Comparison of ENCODE assay signal across 17 cellular contexts in the genomic region with DNA sequence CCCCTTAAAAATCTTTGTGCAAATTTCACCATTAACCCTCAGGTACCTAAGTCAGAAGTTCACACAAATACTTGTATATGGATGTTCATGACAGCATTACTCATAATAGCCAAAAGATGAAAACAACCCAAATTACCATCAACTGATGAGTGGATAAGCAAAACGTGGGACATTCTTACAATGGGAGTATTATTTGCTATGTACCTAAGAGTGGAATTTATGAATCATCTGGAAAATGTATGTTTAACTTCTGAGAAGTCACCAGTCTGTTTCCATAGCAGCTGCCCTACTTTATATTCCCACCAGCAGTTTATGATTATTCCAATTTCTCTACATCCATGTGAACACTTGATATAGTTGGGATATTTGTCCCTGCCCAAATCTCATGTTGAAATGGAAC.
DNase-seq lines count a peak whose midpoint lies in the region; ATAC-seq and TF ChIP-seq lines count a peak whose summit lies in the region.
"Had no signal": no experiment of that assay in that cellular context is flagged by ENCODE, and none has a peak within 500 bp of the region (broad histone marks: within the 10 kb centered on the region; RNA-seq: fewer than 3 reads in every experiment).

No MANE protein-coding gene starts in this region.

- H3K36me3 Mint-ChIP-seq in chondrocyte (ENCODE audit: low read depth): no peaks in the 10 kb centered on the region
- no peaks in the 10 kb centered on the region for H3K36me3 Mint-ChIP-seq in osteocyte (ENCODE audit: unreplicated experiment)
- H3K36me3 Mint-ChIP-seq: CD8-positive, alpha-beta T cell had no signal

- POLR2A ChIA-PET in HEK293 (lab: Yijun Ruan, JAX): no interaction called here
- POLR2A ChIA-PET in PC-3 (lab: Charles Lee; ENCODE audit: unreplicated experiment): no interaction called here

- H4K20me1 ChIP-seq in PC-3 (ENCODE audit: low read length): no peaks in the 10 kb centered on the region
- H4K20me1 ChIP-seq: BLaER1 treated with 17β-estradiol and CSF1 and Interleukin-3, amounts not matched to agents 10 nM and 100 nM had no signal

- H3F3A ChIP-seq in PC-3 (ENCODE audit: low read length, unreplicated experiment): no peaks in the 10 kb centered on the region

- H3K9ac ChIP-seq in PC-3 (ENCODE audit: low read length): no peak overlapping the region
- H3K9ac ChIP-seq: BLaER1 treated with 17β-estradiol and CSF1 and Interleukin-3, amounts not matched to agents 10 nM and 100 nM had no signal

- H3K27ac ChIP-seq in HEK293 (ENCODE audit: extremely low read depth, low read depth, low read length): no peak overlapping the region
- no peak overlapping the region for H3K27ac ChIP-seq in PC-3 (ENCODE audit: low read length)
- H3K27ac ChIP-seq: BLaER1 treated with 17β-estradiol and CSF1 and Interleukin-3, amounts not matched to agents 10 nM and 100 nM had no signal

- no peaks in the 10 kb centered on the region for H3K9me2 ChIP-seq in PC-3 (replicated peaks; ENCODE audit: low read length)

- H3K27ac Mint-ChIP-seq in chondrocyte (ENCODE audit: unreplicated experiment) (peak overlapping the region; percentile 66), osteocyte (ENCODE audit: unreplicated experiment) (peak overlapping the region; percentile 14)
- H3K27ac Mint-ChIP-seq: B cell; CD8-positive, alpha-beta T cell; H9 had no signal

- no peaks in the 10 kb centered on the region for H3K27me3 ChIP-seq in PC-3 (ENCODE audit: low read length)

- DNase-seq in PC-3 (peak; percentile 27), chondrocyte (ENCODE audit: low spot score) (no peak), osteocyte (ENCODE audit: extremely low spot score, unreplicated experiment) (no peak), DMS79 (lab: John Stamatoyannopoulos, UW) (no peak), NCI-H2227 (lab: John Stamatoyannopoulos, UW; ENCODE audit: unreplicated experiment) (no peak)
- DNase-seq in stimulated activated naive CD4-positive, alpha-beta T cell treated with Interleukin-2 at 50 U/mL for 16 hours (lab: John Stamatoyannopoulos, UW): no peak
- DNase-seq: CD8-positive, alpha-beta T cell; COR-L47; DMS 273 treated with DMSO at 0.1 percent for 48 hours; DMS79 treated with DMSO at 0.1 percent for 48 hours; GF-D8; H9; IMR-90 had no signal

- CTCF ChIA-PET in HEK293 (lab: Yijun Ruan, JAX) (no interaction called here), PC-3 (lab: Charles Lee) (no interaction called here)

- intact Hi-C loops in PC-3 (cut with micrococcal nuclease): no loop called here

- no peak overlapping the region for H3K4me3 Mint-ChIP-seq in chondrocyte (ENCODE audit: unreplicated experiment)
- H3K4me3 Mint-ChIP-seq in osteocyte (ENCODE audit: unreplicated experiment): no peak overlapping the region
- H3K4me3 Mint-ChIP-seq: B cell; CD8-positive, alpha-beta T cell; H9 had no signal

- no peaks in the 10 kb centered on the region for H3K9me3 ChIP-seq in HEK293 (ENCODE audit: control insufficient read depth, insufficient read depth, low read depth, low read length)
- no peaks in the 10 kb centered on the region for H3K9me3 ChIP-seq in PC-3 (ENCODE audit: low read length)

- TF ChIP-seq CTCF in HEK293 (tag by site-specific recombination; IDR thresholded peaks at IDR 0.05): no peak
- no peak for TF ChIP-seq CTCF in PC-3 (conservative IDR thresholded peaks at IDR 0.05; ENCODE audit: low read depth, low read length)
- TF ChIP-seq CTCF in chondrocyte (IDR thresholded peaks at IDR 0.05): no peak
- no peak for TF ChIP-seq CTCF in osteocyte (IDR thresholded peaks at IDR 0.05)

- H3K4me1 ChIP-seq in HEK293 (ENCODE audit: control insufficient read depth, insufficient read depth, low read length): no peaks in the 10 kb centered on the region
- H3K4me1 ChIP-seq in PC-3 (ENCODE audit: insufficient read depth, low read length): no peaks in the 10 kb centered on the region
- H3K4me1 ChIP-seq: BLaER1 treated with 17β-estradiol and CSF1 and Interleukin-3, amounts not matched to agents 10 nM and 100 nM had no signal

- H3K79me2 ChIP-seq in PC-3 (ENCODE audit: low read length): no peaks in the 10 kb centered on the region

- no peak for ATAC-seq in PC-3
- ATAC-seq: CD8-positive, alpha-beta T cell; K562 had no signal

- H3K9me3 Mint-ChIP-seq in chondrocyte (ENCODE audit: low read depth) (peaks cover 8% of the 10 kb centered on the region), osteocyte (ENCODE audit: unreplicated experiment) (peaks cover 18% of the 10 kb centered on the region)

- BruUV-seq in PC-3 (replicated peaks; lab: Mats Ljungman, UMichigan): no TSS peak

- H3K4me1 Mint-ChIP-seq in chondrocyte (ENCODE audit: low read depth) (peaks cover 39% of the 10 kb centered on the region), osteocyte (ENCODE audit: unreplicated experiment) (peaks cover 6% of the 10 kb centered on the region)
- H3K4me1 Mint-ChIP-seq: B cell had no signal

- H3K36me3 ChIP-seq in HEK293 (ENCODE audit: control insufficient read depth in 2 of 2, insufficient read depth in 1 of 2, low read length in 2 of 2) (no peaks in the 10 kb centered on the region), PC-3 (ENCODE audit: low read depth, low read length) (no peaks in the 10 kb centered on the region)
- H3K36me3 ChIP-seq: BLaER1 treated with 17β-estradiol and CSF1 and Interleukin-3, amounts not matched to agents 10 nM and 100 nM had no signal

- no peak overlapping the region for H3K4me2 ChIP-seq in PC-3 (ENCODE audit: low read length)
- H3K4me2 ChIP-seq: BLaER1 treated with 17β-estradiol and CSF1 and Interleukin-3, amounts not matched to agents 10 nM and 100 nM had no signal

- no peak overlapping the region for H2AFZ ChIP-seq in PC-3 (ENCODE audit: low read length)

- H3K27me3 Mint-ChIP-seq in chondrocyte (ENCODE audit: low read depth): no peaks in the 10 kb centered on the region
- H3K27me3 Mint-ChIP-seq in osteocyte (ENCODE audit: unreplicated experiment): no peaks in the 10 kb centered on the region
- H3K27me3 Mint-ChIP-seq: B cell had no signal

- no peak overlapping the region for H3K4me3 ChIP-seq in HEK293 (ENCODE audit: low read depth, low read length)
- H3K4me3 ChIP-seq in PC-3 (ENCODE audit: low read length): no peak overlapping the region
- H3K4me3 ChIP-seq: BLaER1 treated with 17β-estradiol and CSF1 and Interleukin-3, amounts not matched to agents 10 nM and 100 nM; K562 had no signal

TF ChIP-seq in HEK293, 187 proteins besides CTCF, POLR2A, EP300 and RAD21:
- TF ChIP-seq ZNF654 (tag by site-specific recombination; IDR thresholded peaks at IDR 0.05; ENCODE audit: low read depth): no peak
- no peak for TF ChIP-seq ZNF621 (tag by site-specific recombination; IDR thresholded peaks at IDR 0.05)
- TF ChIP-seq ZNF10 (tag by site-specific recombination; IDR thresholded peaks at IDR 0.05): peak; percentile 46; the same call in 1 of the 2 replicates
- no peak for TF ChIP-seq BCL11B (tag by site-specific recombination; IDR thresholded peaks at IDR 0.05; ENCODE audit: low read depth)
- TF ChIP-seq GLIS2 (tag by site-specific recombination; IDR thresholded peaks at IDR 0.05): no peak
- no peak for TF ChIP-seq ZNF658 (tag by site-specific recombination; IDR thresholded peaks at IDR 0.05)
- no peak for TF ChIP-seq ZNF404 (tag by site-specific recombination; IDR thresholded peaks at IDR 0.05)
- TF ChIP-seq ZBTB17 (tag by site-specific recombination; IDR thresholded peaks at IDR 0.05): no peak
